In the genomic region with DNA sequence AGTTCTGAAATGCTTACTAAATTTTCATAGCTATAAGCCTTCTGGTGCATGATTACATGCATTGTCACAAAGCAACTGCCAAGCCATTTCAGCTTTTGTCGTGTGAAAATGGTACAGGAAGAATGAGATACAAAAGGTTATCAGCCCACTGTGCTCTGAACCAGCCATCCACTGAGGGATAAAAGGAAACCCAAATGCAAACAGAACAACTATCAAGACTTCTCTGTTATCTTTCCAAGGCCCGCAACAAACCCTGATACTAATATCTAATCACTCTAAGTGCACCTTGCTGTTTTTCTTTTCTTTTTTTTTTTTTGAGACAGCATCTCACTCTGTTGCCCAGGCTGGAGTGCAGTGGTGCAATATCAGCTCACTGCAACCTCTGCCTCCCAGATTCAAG, we compare ENCODE assay signal across 40 cellular contexts.
"Had no signal": no experiment of that assay in that cellular context is flagged by ENCODE, and none has a peak within 500 bp of the region (broad histone marks: within the 10 kb centered on the region; RNA-seq: fewer than 3 reads in every experiment).

No MANE protein-coding gene starts in this region.

- FAIRE-seq: bronchial epithelial cell, colon, RCC 7860 had no signal

- H3K9ac ChIP-seq: KMS-11 had no signal

- H3K27ac Mint-ChIP-seq: activated B cell treated with CpG ODN at 0.5 μM for 24 hours; activated CD8-positive, alpha-beta T cell treated with anti-CD3 and anti-CD28 coated beads for 36 hours; activated naive CD4-positive, alpha-beta T cell treated with anti-CD3 and anti-CD28 coated beads, Interleukin-2, amount 50 U/mL, for 24 hours; activated naive CD8-positive, alpha-beta T cell treated with anti-CD3 and anti-CD28 coated beads, Interleukin-2, amount 10 ng/mL, durations not matched to agents 7 days and 5 days; activated T-cell treated with anti-CD3 and anti-CD28 coated beads, Interleukin-2, amount 50 U/mL, for 72 hours; activated T-helper 17 cell treated with anti-CD3 and anti-CD28 coated beads, Interleukin-2, amount 50 U/mL, for 72 hours; brain had no signal

- H3K4me3 ChIP-seq: adrenal gland, PC-9 had no signal

- H3K4me2 ChIP-seq: KMS-11, PC-9 had no signal

- H3K9me3 Mint-ChIP-seq: activated CD8-positive, alpha-beta T cell treated with anti-CD3 and anti-CD28 coated beads for 36 hours; activated naive CD4-positive, alpha-beta T cell treated with anti-CD3 and anti-CD28 coated beads, Interleukin-2, amount 50 U/mL, for 24 hours; activated T-cell treated with anti-CD3 and anti-CD28 coated beads, Interleukin-2, amount 50 U/mL, for 72 hours; activated T-helper 17 cell treated with anti-CD3 and anti-CD28 coated beads, Interleukin-2, amount 50 U/mL, for 72 hours; brain had no signal

- DNase-seq: activated B cell treated with CpG ODN at 0.5 μM for 24 hours; activated CD4-positive, alpha-beta T cell treated with anti-CD3 and anti-CD28 coated beads for 4 hours; activated CD4-positive, alpha-beta T cell treated with anti-CD3 and anti-CD28 coated beads, Interleukin-2, amount 50 U/mL, for 4 hours; activated CD4-positive, CD25-positive, alpha-beta regulatory T cell treated with anti-CD3 and anti-CD28 coated beads, Interleukin-2, amount 50 U/mL, for 72 hours; activated CD8-positive, alpha-beta T cell treated with anti-CD3 and anti-CD28 coated beads for 36 hours; activated effector memory CD4-positive, alpha-beta T cell treated with anti-CD3 and anti-CD28 coated beads, Interleukin-2, amount 50 U/mL, for 16 hours; activated naive CD4-positive, alpha-beta T cell treated with Interleukin-2 at 50 U/mL for 16 hours; activated naive CD8-positive, alpha-beta T cell treated with anti-CD3 and anti-CD28 coated beads, Interleukin-2, amount 10 ng/mL, durations not matched to agents 7 days and 5 days; activated T-cell treated with anti-CD3 and anti-CD28 coated beads, Interleukin-2, amount 50 U/mL, for 1 hour; activated T-cell treated with anti-CD3 and anti-CD28 coated beads, Interleukin-2, amount 50 U/mL, for 72 hours; adrenal gland; anterior cingulate cortex; central memory CD4-positive, alpha-beta T cell; MM.1S; MV-4-11; NCI-H1092; NCI-H1436 treated with DMSO at 0.1 percent for 48 hours; NCI-H1694 treated with DMSO at 0.1 percent for 48 hours; NCI-H2029 treated with DMSO at 0.1 percent for 48 hours; NCI-H2107; NCI-H2171; NCI-H510A; NCI-H526; NCI-H748 treated with DMSO at 0.1 percent for 48 hours; NK-92 treated with Interleukin-12 subunit alpha and Interleukin-12 subunit beta, amount 100 ng/mL, for 24 hours; PC-9; Right ventricle myocardium superior; SW 1271; T-helper 1 cell; T-helper 2 cell; T-helper 9 cell had no signal

- H3K36me3 ChIP-seq: adrenal gland had no signal

- ATAC-seq: activated CD8-positive, alpha-beta T cell treated with anti-CD3 and anti-CD28 coated beads for 36 hours; activated T-cell treated with anti-CD3 and anti-CD28 coated beads, Interleukin-2, amount 50 U/mL, for 72 hours; activated T-helper 17 cell treated with anti-CD3 and anti-CD28 coated beads, Interleukin-2, amount 50 U/mL, for 72 hours had no signal

- H3K27me3 Mint-ChIP-seq: activated B cell treated with CpG ODN at 0.5 μM for 24 hours; activated CD8-positive, alpha-beta T cell treated with anti-CD3 and anti-CD28 coated beads for 36 hours; activated naive CD4-positive, alpha-beta T cell treated with anti-CD3 and anti-CD28 coated beads, Interleukin-2, amount 50 U/mL, for 24 hours; activated naive CD8-positive, alpha-beta T cell treated with anti-CD3 and anti-CD28 coated beads, Interleukin-2, amount 10 ng/mL, durations not matched to agents 7 days and 5 days; activated T-helper 17 cell treated with anti-CD3 and anti-CD28 coated beads, Interleukin-2, amount 50 U/mL, for 72 hours; brain had no signal

- H3K27me3 ChIP-seq: adrenal gland had no signal

- H3K9me3 ChIP-seq: adrenal gland had no signal

- H2AFZ ChIP-seq: PC-9 had no signal

- H3K27ac ChIP-seq: adrenal gland, KMS-11, PC-9, RWPE1, VCaP had no signal

- H3K4me3 Mint-ChIP-seq: activated B cell treated with CpG ODN at 0.5 μM for 24 hours; activated CD8-positive, alpha-beta T cell treated with anti-CD3 and anti-CD28 coated beads for 36 hours; activated naive CD4-positive, alpha-beta T cell treated with anti-CD3 and anti-CD28 coated beads, Interleukin-2, amount 50 U/mL, for 24 hours; activated naive CD8-positive, alpha-beta T cell treated with anti-CD3 and anti-CD28 coated beads, Interleukin-2, amount 10 ng/mL, durations not matched to agents 7 days and 5 days; activated T-cell treated with anti-CD3 and anti-CD28 coated beads, Interleukin-2, amount 50 U/mL, for 72 hours; activated T-helper 17 cell treated with anti-CD3 and anti-CD28 coated beads, Interleukin-2, amount 50 U/mL, for 72 hours; brain had no signal
